Comparison of ENCODE assay signal across 13 cellular contexts in genomic region chr3:46998852-46999515, GRCh38. TPM values are rescaled to one million over a fixed set of nuclear protein-coding genes. Genes with fewer than 3 reads are reported as not detected.
A peak's percentile ranks its signal among the peaks of the same experiment; 100 is the strongest.
DNase-seq lines count a peak whose midpoint lies in the region; ATAC-seq and TF ChIP-seq lines count a peak whose summit lies in the region.
"Had no signal": no experiment of that assay in that cellular context is flagged by ENCODE, and none has a peak within 500 bp of the region (broad histone marks: within the 10 kb centered on the region; RNA-seq: fewer than 3 reads in every experiment).

No MANE protein-coding gene starts in this region.

- no peaks in the 10 kb centered on the region for H3K9me3 ChIP-seq in CD4-positive, alpha-beta T cell (ENCODE audit: control insufficient read depth, low read length)
- no peaks in the 10 kb centered on the region for H3K9me3 ChIP-seq in PC-9 (ENCODE audit: insufficient read depth, low read depth)
- H3K9me3 ChIP-seq in transverse colon: no peaks in the 10 kb centered on the region
- H3K9me3 ChIP-seq: left lung, sigmoid colon had no signal

- no peaks in the 10 kb centered on the region for H4K20me1 ChIP-seq in PC-9 (ENCODE audit: insufficient read depth)

- H3K27me3 ChIP-seq in CD4-positive, alpha-beta T cell (ENCODE audit: control insufficient read depth, insufficient read depth, low read length): no peaks in the 10 kb centered on the region
- H3K27me3 ChIP-seq in PC-9 (ENCODE audit: insufficient read depth, low read depth) (no peaks in the 10 kb centered on the region), transverse colon (no peaks in the 10 kb centered on the region)
- H3K27me3 ChIP-seq: left lung, sigmoid colon had no signal

- H3K27ac ChIP-seq in CD4-positive, alpha-beta T cell (ENCODE audit: low read depth, low read length): no peak overlapping the region
- H3K27ac ChIP-seq in PC-9: no peak overlapping the region
- no peak overlapping the region for H3K27ac ChIP-seq in coronary artery
- H3K27ac ChIP-seq in transverse colon: no peak overlapping the region
- H3K27ac ChIP-seq: left lung, sigmoid colon had no signal

- POLR2A ChIA-PET in CD4-positive, alpha-beta T cell (lab: Charles Lee): interaction anchor here (1.2 to 1.9 kb wide), 4 partner anchors 19 to 61 kb away, joined by 3 to 9 read pairs (median 4); partner anchors contain the start of gene NBEAL2
- POLR2A ChIA-PET in PC-9 (lab: Charles Lee; ENCODE audit: unreplicated experiment): interaction anchor here (0.6 to 0.7 kb wide), 2 partner anchors 62 to 107 kb away, joined by 4 to 6 read pairs; no protein-coding TSS in a partner anchor

- in situ Hi-C loops in KBM-7 (cut with MboI; ENCODE audit: low pct_unique_long_range_greater_than_20kb, low sequenced_read_pairs): no loop called here
- in situ Hi-C loops in transverse colon (cut with MboI; ENCODE audit: low pct_ligation_motif_present in 1 of 4, low pct_unique_long_range_greater_than_20kb in 1 of 4, low sequenced_read_pairs in 3 of 4): loop anchor here in 1 of 4 donors (10.0 kb wide), 1 partner anchor 74 kb away; no protein-coding TSS in a partner anchor

- H3K79me2 ChIP-seq in PC-9 (ENCODE audit: low read depth): no peaks in the 10 kb centered on the region

- TF ChIP-seq CTCF in CD4-positive, alpha-beta T cell (IDR thresholded peaks at IDR 0.05): peak; percentile 59
- TF ChIP-seq CTCF in PC-9 (conservative IDR thresholded peaks at IDR 0.05) (no peak; the same call in 1 of the 2 replicates), coronary artery (IDR thresholded peaks at IDR 0.05) (peak; percentile 10), neural crest cell (conservative IDR thresholded peaks at IDR 0.05) (peak; percentile 5), transverse colon (IDR thresholded peaks at IDR 0.05) (no peak)

- DNase-seq in CD4-positive, alpha-beta T cell: no peak
- DNase-seq in PC-9 (no peak), coronary artery (ENCODE audit: low spot score) (no peak), neural crest cell (ENCODE audit: low read depth, low spot score) (no peak), KBM-7 (no peak), glomerular visceral epithelial cell (ENCODE audit: extremely low spot score) (no peak), transverse colon (no peak)
- DNase-seq: occipital lobe, sigmoid colon, T1000 had no signal

- 88% methylated on average over 22 of the region's 22 CpGs; no CpG with 5 or more reads in 1 of the 2 donors for WGBS in transverse colon (ENCODE audit: low coverage in 1 of 2), 2 donors

- no peaks in the 10 kb centered on the region for H3K27me3 Mint-ChIP-seq in CD4-positive, alpha-beta T cell
- H3K27me3 Mint-ChIP-seq in neural crest cell (ENCODE audit: low read depth): no peaks in the 10 kb centered on the region
- H3K27me3 Mint-ChIP-seq: activated naive CD4-positive, alpha-beta T cell treated with anti-CD3 and anti-CD28 coated beads, Interleukin-2, amount 50 U/mL, for 24 hours had no signal

- H3K4me3 Mint-ChIP-seq in CD4-positive, alpha-beta T cell: no peak overlapping the region
- no peak overlapping the region for H3K4me3 Mint-ChIP-seq in neural crest cell
- H3K4me3 Mint-ChIP-seq: activated naive CD4-positive, alpha-beta T cell treated with anti-CD3 and anti-CD28 coated beads, Interleukin-2, amount 50 U/mL, for 24 hours had no signal

- no peak for TF ChIP-seq POLR2A in transverse colon (IDR thresholded peaks at IDR 0.05)

- no peak for TF ChIP-seq EP300 in transverse colon (IDR thresholded peaks at IDR 0.05; ENCODE audit: low read depth)

- peaks cover 66% of the 10 kb centered on the region for H3K36me3 Mint-ChIP-seq in CD4-positive, alpha-beta T cell (ENCODE audit: low read depth)
- no peaks in the 10 kb centered on the region for H3K36me3 Mint-ChIP-seq in neural crest cell (ENCODE audit: low read depth)

- ATAC-seq in CD4-positive, alpha-beta T cell (ENCODE audit: poor library complexity): no peak
- no peak for ATAC-seq in esophagus mucosa

- peaks cover 16% of the 10 kb centered on the region for H3K4me1 Mint-ChIP-seq in CD4-positive, alpha-beta T cell (ENCODE audit: low read depth)
- no peaks in the 10 kb centered on the region for H3K4me1 Mint-ChIP-seq in neural crest cell

- no peaks in the 10 kb centered on the region for H3F3A ChIP-seq in PC-9 (ENCODE audit: insufficient read depth, low read depth)

- H3K4me1 ChIP-seq in PC-9 (replicated peaks; ENCODE audit: insufficient read depth) (no peaks in the 10 kb centered on the region), transverse colon (peaks cover 0 to 5% (median 0%) of the 10 kb centered on the region in 4 donors)
- H3K4me1 ChIP-seq: sigmoid colon had no signal

- H3K27ac Mint-ChIP-seq in CD4-positive, alpha-beta T cell: peak overlapping the region; percentile 25
- peak overlapping the region; percentile 81 for H3K27ac Mint-ChIP-seq in neural crest cell (ENCODE audit: unreplicated experiment)
- H3K27ac Mint-ChIP-seq: activated naive CD4-positive, alpha-beta T cell treated with anti-CD3 and anti-CD28 coated beads, Interleukin-2, amount 50 U/mL, for 24 hours had no signal

- no peaks in the 10 kb centered on the region for H3K9me3 Mint-ChIP-seq in CD4-positive, alpha-beta T cell
- no peaks in the 10 kb centered on the region for H3K9me3 Mint-ChIP-seq in neural crest cell
- H3K9me3 Mint-ChIP-seq: activated naive CD4-positive, alpha-beta T cell treated with anti-CD3 and anti-CD28 coated beads, Interleukin-2, amount 50 U/mL, for 24 hours had no signal

- intact Hi-C loops in CD4-positive, alpha-beta T cell (cut with DNase I, micrococcal nuclease): loop anchor here (1.0 to 5.0 kb wide), 5 partner anchors 76 to 294 kb away; no protein-coding TSS in a partner anchor
- intact Hi-C loops in PC-9 (cut with micrococcal nuclease; ENCODE audit: unreplicated experiment): loop anchor here (1.0 to 5.0 kb wide), 3 partner anchors 76 to 292 kb away; no protein-coding TSS in a partner anchor
- intact Hi-C loops in transverse colon (cut with DNase I; ENCODE audit: low total_unique reads): loop anchor here (5.0 kb wide), 1 partner anchor 77 kb away; no protein-coding TSS in a partner anchor

- CTCF ChIA-PET in CD4-positive, alpha-beta T cell (lab: Charles Lee): interaction anchor here (0.7 to 3.2 kb wide), 5 partner anchors 11 to 89 kb away, joined by 3 to 11 read pairs (median 4); no protein-coding TSS in a partner anchor
- CTCF ChIA-PET in PC-9 (lab: Charles Lee): interaction anchor here (0.5 to 0.7 kb wide), 2 partner anchors 535 to 1026 kb away, joined by 3 to 7 read pairs; no protein-coding TSS in a partner anchor

- no peak overlapping the region for H3K4me2 ChIP-seq in PC-9

- H3K36me3 ChIP-seq in PC-9 (ENCODE audit: low read depth): no peaks in the 10 kb centered on the region
- peaks cover 0 to 27% (median 5%) of the 10 kb centered on the region in 4 donors for H3K36me3 ChIP-seq in transverse colon

- no peak overlapping the region for H3K4me3 ChIP-seq in PC-9
- no peak overlapping the region for H3K4me3 ChIP-seq in coronary artery
- no peak overlapping the region for H3K4me3 ChIP-seq in transverse colon
- H3K4me3 ChIP-seq: left lung, sigmoid colon had no signal

- H2AFZ ChIP-seq in PC-9: no peak overlapping the region

- H3K9me2 ChIP-seq in PC-9 (ENCODE audit: insufficient read depth): no peaks in the 10 kb centered on the region

- TSS peak; percentile 7 for BruUV-seq in PC-9 (replicated peaks; lab: Mats Ljungman, UMichigan)

RNA-seq across cellular contexts. Expression of gene NBEAL2, which starts 19.5 kb away (rescaled TPM):
- total RNA-seq in CD4-positive, alpha-beta T cell: 100 to 1,000 TPM; 163 to 170 TPM
- total RNA-seq in PC-9 (2021) (69.7 and 81.0 TPM in 2 replicates), neural crest cell (24.6 and 25.2 TPM in 2 replicates), esophagus mucosa (117 TPM), transverse colon (100 to 1,000 TPM in 2 of 4 donors, 10 to 100 TPM in 2; 81.1 to 163 (median 122) TPM)

RNA-seq across cellular contexts. Expression of gene CCDC12, which starts 22.4 kb away (rescaled TPM):
- 10 to 100 TPM; 57.5 to 59.5 TPM for total RNA-seq in CD4-positive, alpha-beta T cell
- 39.3 and 43.1 TPM in 2 replicates for total RNA-seq in PC-9 (2021)
- 53.2 and 54.3 TPM in 2 replicates for total RNA-seq in neural crest cell
- total RNA-seq in esophagus mucosa: 50.2 TPM
- total RNA-seq in transverse colon: 10 to 100 TPM; 50.1 to 72.9 (median 53.0) TPM

Comparison
In these comparisons a context has a peak if more than half of its experiments do, and no peak if none do; other contexts are left out.
1. CTCF ChIP-seq: peak in CD4-positive, alpha-beta T cell (single experiment), coronary artery (single experiment) and neural crest cell (single experiment); none in PC-9 (single experiment) and transverse colon (0 of 5).